Comparison of ENCODE assay signal across 2 cellular contexts in the genomic region with DNA sequence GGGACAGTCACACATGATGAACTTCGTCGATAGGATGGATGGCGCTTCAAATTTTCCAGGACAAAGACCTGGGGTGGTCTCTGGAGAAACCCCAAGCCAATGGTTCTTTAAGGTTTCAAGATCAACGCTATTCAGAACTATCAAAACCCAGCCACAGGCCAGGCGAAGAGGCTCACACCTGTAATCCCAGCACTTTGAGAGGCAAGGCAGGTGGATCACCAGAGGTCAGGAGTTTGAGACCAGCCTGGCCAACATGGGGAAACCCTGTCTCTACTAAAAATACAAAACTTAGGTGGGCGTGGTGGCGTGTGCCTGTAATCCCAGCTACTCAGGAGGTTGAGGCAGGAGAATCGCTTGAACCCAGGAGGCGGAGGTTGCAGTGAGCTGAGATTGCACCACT.
DNase-seq lines count a peak whose midpoint lies in the region; ATAC-seq and TF ChIP-seq lines count a peak whose summit lies in the region.
"Not testable (repeated sequence)": the region's sequence is repeated elsewhere in the genome, so short reads cannot be mapped to it uniquely, and the experiment has no call there.

No MANE protein-coding gene starts in this region.

- H3K4me1 Mint-ChIP-seq in GM23338, result not testable (repeated sequence)

- not testable (repeated sequence) for H3K27ac Mint-ChIP-seq in GM23338

- peaks cover 15% of the 10 kb centered on the region for H3K9me2 ChIP-seq in GM23338 (ENCODE audit: insufficient read depth)

- H3K9me3 Mint-ChIP-seq in GM23338, result peaks cover 31% of the 10 kb centered on the region

- H3K27me3 ChIP-seq in GM23338 (ENCODE audit: insufficient read depth), result not testable (repeated sequence)

- 0 out of 2 replicates have a peak overlapping the region, but pooled peaks have one; percentile 48 for H3K27ac ChIP-seq in GM23338 (ENCODE audit: low read depth)

- not testable (repeated sequence) for H3K4me1 ChIP-seq in GM23338 (ENCODE audit: insufficient read depth)

- H3K79me2 ChIP-seq in GM23338 (replicated peaks; ENCODE audit: insufficient read depth), result not testable (repeated sequence)

- not testable (repeated sequence) for DNase-seq in GM23338 (ENCODE audit: low spot score)
- DNase-seq in cardiac septum (ENCODE audit: low spot score), result peak; percentile 59

- TF ChIP-seq CTCF in GM23338 (conservative IDR thresholded peaks at IDR 0.05; ENCODE audit: low read depth in 2 of 2), result not testable (repeated sequence)

- not testable (repeated sequence) for H2AFZ ChIP-seq in GM23338

- H3K4me2 ChIP-seq in GM23338, result not testable (repeated sequence)

- not testable (repeated sequence) for H3K4me3 Mint-ChIP-seq in GM23338

- H3K27me3 Mint-ChIP-seq in GM23338 (ENCODE audit: insufficient read depth, low read depth, poor library complexity), result not testable (repeated sequence)

- H3K36me3 ChIP-seq in GM23338 (ENCODE audit: insufficient read depth), result not testable (repeated sequence)

- H3K36me3 Mint-ChIP-seq in GM23338 (ENCODE audit: low read depth), result peaks cover 34% of the 10 kb centered on the region

- not testable (repeated sequence) for ATAC-seq in GM23338

- H3F3A ChIP-seq in GM23338 (replicated peaks; ENCODE audit: low read depth), result not testable (repeated sequence)

- H4K20me1 ChIP-seq in GM23338 (replicated peaks; ENCODE audit: insufficient read depth), result not testable (repeated sequence)

- not testable (repeated sequence) for H3K4me3 ChIP-seq in GM23338

- intact Hi-C loops in cardiac septum (cut with DNase I), result not testable (repeated sequence)
